16 cellular contexts compared by ENCODE assay signal in the genomic region with DNA sequence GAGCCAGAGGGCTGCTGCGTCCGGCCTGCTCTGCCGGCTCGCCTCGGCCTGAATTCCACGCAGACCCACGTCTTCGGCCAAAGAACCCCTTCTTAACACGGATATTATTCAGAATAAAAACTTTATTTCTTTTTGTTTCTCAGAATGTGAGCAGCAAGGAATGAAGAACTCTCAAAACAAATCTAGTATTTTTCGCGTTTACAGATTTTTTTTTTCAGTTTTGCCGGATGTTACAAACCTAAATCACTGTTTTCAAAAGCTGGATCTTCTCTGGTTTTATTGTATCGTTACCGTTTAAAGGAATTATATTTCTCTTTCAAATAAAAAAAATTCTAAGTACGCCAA. TPM values are rescaled to one million over a fixed set of nuclear protein-coding genes. Genes with fewer than 3 reads are reported as not detected.
DNase-seq lines count a peak whose midpoint lies in the region; ATAC-seq and TF ChIP-seq lines count a peak whose summit lies in the region.
"Had no signal": no experiment of that assay in that cellular context is flagged by ENCODE, and none has a peak within 500 bp of the region (broad histone marks: within the 10 kb centered on the region; RNA-seq: fewer than 3 reads in every experiment).

No MANE protein-coding gene starts in this region.

- TF ChIP-seq CTCF in Panc1 (IDR thresholded peaks at IDR 0.05) (no peak), lower lobe of right lung (IDR thresholded peaks at IDR 0.05) (no peak), stomach (IDR thresholded peaks at IDR 0.05) (no peak)

- H3K36me3 ChIP-seq in Panc1 (ENCODE audit: control insufficient read depth, insufficient read depth, low read length) (0 out of 2 replicates have a peak, but pooled peaks cover 2% of the 10 kb centered on the region), ectodermal cell (ENCODE audit: control insufficient read depth, insufficient read depth, low read length) (no peaks in the 10 kb centered on the region), lower lobe of right lung (no peaks in the 10 kb centered on the region), stomach (no peaks in the 10 kb centered on the region)
- H3K36me3 ChIP-seq: BLaER1 treated with 17β-estradiol and CSF1 and Interleukin-3, amounts not matched to agents 10 nM and 100 nM; HAP-1 had no signal

- WGBS in ectodermal cell, 2 experiments: 2 to 5% methylated on average over 12 to 15 of the region's 15 CpGs
- whole genome bisulfite sequencing in stomach, 5 donors: 40 to 54% (median 47%) methylated on average over 15 of the region's 15 CpGs

- ATAC-seq in Panc1: no peak
- ATAC-seq in lower lobe of right lung: no peak
- no peak for ATAC-seq in GM18909 (IDR thresholded peaks at IDR 0.05; ENCODE audit: poor library complexity, unreplicated experiment)

- CTCF ChIA-PET in Panc1 (lab: Charles Lee): no interaction called here

- intact Hi-C loops in Panc1 (cut with micrococcal nuclease; ENCODE audit: unreplicated experiment) (no loop called here), lower lobe of right lung (cut with DNase I) (no loop called here), stomach (cut with DNase I; ENCODE audit: low total_unique reads) (no loop called here)

- no peak for TF ChIP-seq EP300 in stomach (IDR thresholded peaks at IDR 0.05)

- TF ChIP-seq POLR2A in stomach (IDR thresholded peaks at IDR 0.05): no peak

- DNase-seq in Panc1 (ENCODE audit: low read depth, low spot score) (no peak), lower lobe of right lung (no peak), stomach (no peak), OCI-M2 (lab: John Stamatoyannopoulos, UW; ENCODE audit: unreplicated experiment) (no peak), ACHN (no peak)
- no peak for DNase-seq in activated CD4-positive, alpha-beta T cell treated with anti-CD3 and anti-CD28 coated beads, Interleukin-2, amount 50 U/mL, for 48 hours
- DNase-seq: activated CD4-positive, alpha-beta T cell treated with anti-CD3 and anti-CD28 coated beads for 4 hours; NCI-H1105; NCI-H345; T-helper 1 cell had no signal

- BruUV-seq in Panc1 (replicated peaks; lab: Mats Ljungman, UMichigan): no TSS peak

- in situ Hi-C loops in Panc1 (cut with HindIII; ENCODE audit: low pct_unique_long_range_greater_than_20kb, low sequenced_read_pairs) (no loop called here), ACHN (cut with HindIII; ENCODE audit: low pct_ligation_motif_present, low pct_unique_long_range_greater_than_20kb, low sequenced_read_pairs) (no loop called here)

- H3K27ac ChIP-seq in Panc1 (ENCODE audit: low read length) (peak overlapping the region; percentile 2), ectodermal cell (ENCODE audit: insufficient read depth, low read depth, low read length, poor library complexity, severe bottlenecking) (no peak overlapping the region), lower lobe of right lung (peak overlapping the region; percentile 94), stomach (peak overlapping the region; percentile 61 to 99 (median 94))
- H3K27ac ChIP-seq: BLaER1 treated with 17β-estradiol and CSF1 and Interleukin-3, amounts not matched to agents 10 nM and 100 nM; neutrophil had no signal

- H3K4me3 ChIP-seq in Panc1 (ENCODE audit: low read depth in 2 of 2, low read length in 2 of 2): no peak overlapping the region
- peak overlapping the region; percentile 23 for H3K4me3 ChIP-seq in ectodermal cell (ENCODE audit: insufficient read depth, low read depth, low read length)
- peak overlapping the region; percentile 49 for H3K4me3 ChIP-seq in lower lobe of right lung
- peak overlapping the region; percentile 39 to 46 (median 40) for H3K4me3 ChIP-seq in stomach
- H3K4me3 ChIP-seq: BLaER1 treated with 17β-estradiol and CSF1 and Interleukin-3, amounts not matched to agents 10 nM and 100 nM; HAP-1 had no signal

- H3K4me1 ChIP-seq in Panc1 (ENCODE audit: control insufficient read depth, insufficient read depth, low read length) (peaks cover 75% of the 10 kb centered on the region), ectodermal cell (ENCODE audit: control insufficient read depth, insufficient read depth, low read length) (no peaks in the 10 kb centered on the region), lower lobe of right lung (peaks cover 49% of the 10 kb centered on the region), stomach (peaks cover 10 to 64% (median 31%) of the 10 kb centered on the region in 4 donors)
- H3K4me1 ChIP-seq: BLaER1 treated with 17β-estradiol and CSF1 and Interleukin-3, amounts not matched to agents 10 nM and 100 nM had no signal

- POLR2A ChIA-PET in Panc1 (lab: Charles Lee): no interaction called here

- no peaks in the 10 kb centered on the region for H3K27me3 ChIP-seq in Panc1 (ENCODE audit: control insufficient read depth, insufficient read depth, low read length)
- H3K27me3 ChIP-seq in ectodermal cell (ENCODE audit: control insufficient read depth, insufficient read depth, low read length, poor library complexity, severe bottlenecking): peaks cover 100% of the 10 kb centered on the region
- H3K27me3 ChIP-seq in lower lobe of right lung (ENCODE audit: low read depth): peaks cover 48% of the 10 kb centered on the region
- H3K27me3 ChIP-seq in stomach: peaks cover 6 to 98% (median 51%) of the 10 kb centered on the region in 3 donors
- H3K27me3 ChIP-seq: BLaER1 treated with 17β-estradiol and CSF1 and Interleukin-3, amounts not matched to agents 10 nM and 100 nM had no signal

- H3K9me3 ChIP-seq in Panc1 (ENCODE audit: control insufficient read depth, insufficient read depth, low read depth, low read length) (no peaks in the 10 kb centered on the region), ectodermal cell (ENCODE audit: control insufficient read depth, low read length) (no peaks in the 10 kb centered on the region), lower lobe of right lung (no peaks in the 10 kb centered on the region), stomach (peaks cover 0 to 4% (median 0%) of the 10 kb centered on the region in 4 donors)
- H3K9me3 ChIP-seq: HAP-1, neutrophil had no signal

RNA-seq across cellular contexts. Expression of a gene that starts 4.4 kb away (rescaled TPM):
- total RNA-seq in Panc1 (2021; ENCODE audit: unreplicated experiment) (2.9 TPM), lower lobe of right lung (1.5 TPM), stomach (1 to 10 TPM in 3 of 5 donors, under 1 TPM in 1, not detected in 1; 0.89 to 2.3 (median 1.1) TPM)
- polyA plus RNA-seq in Panc1 (2012; ENCODE audit: insufficient read length): 0.84 TPM
- 11.3 TPM for polyA plus RNA-seq in ectodermal cell (2013, experiment 1 of 4)
- 6.1 TPM for polyA plus RNA-seq in ectodermal cell (2013, experiment 2 of 4)
- 14.3 TPM for polyA plus RNA-seq in ectodermal cell (2013, experiment 3 of 4)
- 17.5 TPM for polyA plus RNA-seq in ectodermal cell (2013, experiment 4 of 4)
- 1 to 10 TPM; 1.1 to 3.7 (median 1.2) TPM for polyA plus RNA-seq in stomach
- total RNA-seq: bronchial epithelial cell had no signal

RNA-seq across cellular contexts. Expression of a gene that starts 11.1 kb away (rescaled TPM):
- total RNA-seq in Panc1 (2021; ENCODE audit: unreplicated experiment): 8.8 TPM
- polyA plus RNA-seq in Panc1 (2012; ENCODE audit: insufficient read length): 5.3 TPM
- polyA plus RNA-seq in ectodermal cell (2013, experiment 1 of 4): 2.7 TPM
- 1.7 TPM for polyA plus RNA-seq in ectodermal cell (2013, experiment 2 of 4)
- 4.2 TPM for polyA plus RNA-seq in ectodermal cell (2013, experiment 3 of 4)
- polyA plus RNA-seq in ectodermal cell (2013, experiment 4 of 4): 2.9 TPM
- 0.77 TPM for total RNA-seq in lower lobe of right lung
- under 1 TPM in 1 of 5 donors, not detected in 4; 0.55 TPM for total RNA-seq in stomach
- polyA plus RNA-seq in stomach: 1 to 10 TPM in 1 of 3 donors, under 1 TPM in 1, not detected in 1; 0.31 to 1.1 TPM

RNA-seq across cellular contexts. Expression of a gene that starts 23.7 kb away (rescaled TPM):
- total RNA-seq in Panc1 (2021; ENCODE audit: unreplicated experiment) (0.39 TPM), lower lobe of right lung (8.5 TPM), stomach (1 to 10 TPM in 3 of 5 donors, under 1 TPM in 2; 0.55 to 5.8 (median 2.2) TPM)
- 0.45 TPM for polyA plus RNA-seq in Panc1 (2012; ENCODE audit: insufficient read length)
- polyA plus RNA-seq in ectodermal cell (2013, experiment 1 of 4): not detected
- not detected for polyA plus RNA-seq in ectodermal cell (2013, experiment 2 of 4)
- not detected for polyA plus RNA-seq in ectodermal cell (2013, experiment 3 of 4)
- polyA plus RNA-seq in ectodermal cell (2013, experiment 4 of 4): not detected
- polyA plus RNA-seq in stomach: 10 to 100 TPM in 1 of 3 donors, 1 to 10 TPM in 2; 4.4 to 17.0 (median 5.9) TPM
- total RNA-seq: bronchial epithelial cell had no signal

RNA-seq across cellular contexts. Expression of a gene that starts 36.6 kb away (rescaled TPM):
- total RNA-seq in Panc1 (2021; ENCODE audit: unreplicated experiment) (3.9 TPM), lower lobe of right lung (16.0 TPM), stomach (10 to 100 TPM in 3 of 5 donors, 1 to 10 TPM in 2; 2.9 to 53.1 (median 18.2) TPM)
- 3.0 TPM for polyA plus RNA-seq in Panc1 (2012; ENCODE audit: insufficient read length)
- polyA plus RNA-seq in ectodermal cell (2013, experiment 1 of 4): not detected
- polyA plus RNA-seq in ectodermal cell (2013, experiment 2 of 4): 0.23 TPM
- 0.75 TPM for polyA plus RNA-seq in ectodermal cell (2013, experiment 3 of 4)
- 1.1 TPM for polyA plus RNA-seq in ectodermal cell (2013, experiment 4 of 4)
- polyA plus RNA-seq in stomach: 10 to 100 TPM in 1 of 3 donors, 1 to 10 TPM in 2; 7.5 to 12.8 (median 7.8) TPM
- total RNA-seq: bronchial epithelial cell had no signal

RNA-seq across cellular contexts. Expression of a gene that starts 40.7 kb away (rescaled TPM):
- total RNA-seq in Panc1 (2021; ENCODE audit: unreplicated experiment) (3.3 TPM), lower lobe of right lung (4.6 TPM), stomach (10 to 100 TPM in 1 of 5 donors, 1 to 10 TPM in 1, not detected in 3; 3.7 to 12.7 TPM)
- polyA plus RNA-seq in Panc1 (2012; ENCODE audit: insufficient read length): 4.8 TPM
- polyA plus RNA-seq in ectodermal cell (2013, experiment 1 of 4): not detected
- not detected for polyA plus RNA-seq in ectodermal cell (2013, experiment 2 of 4)
- polyA plus RNA-seq in ectodermal cell (2013, experiment 3 of 4): 0.27 TPM
- 0.49 TPM for polyA plus RNA-seq in ectodermal cell (2013, experiment 4 of 4)
- under 1 TPM in 1 of 3 donors, not detected in 2; 0.81 TPM for polyA plus RNA-seq in stomach

Comparison
In these comparisons a context has a peak if more than half of its experiments do, and no peak if none do; other contexts are left out.
1. H3K4me3 ChIP-seq: peak in ectodermal cell (single experiment), lower lobe of right lung (single experiment) and stomach (4 of 4); none in Panc1 (0 of 2).